ENCODE assay signal across 31 cellular contexts in genomic region chr6:6940031-6940664, GRCh38.
"Had no signal": no experiment of that assay in that cellular context is flagged by ENCODE, and none has a peak within 500 bp of the region (broad histone marks: within the 10 kb centered on the region; RNA-seq: fewer than 3 reads in every experiment).

No MANE protein-coding gene starts in this region.

- FAIRE-seq: astrocyte, bronchial epithelial cell had no signal

- H3K9me3 Mint-ChIP-seq: activated B cell treated with CpG ODN at 0.5 μM for 24 hours; activated CD8-positive, alpha-beta T cell treated with anti-CD3 and anti-CD28 coated beads for 36 hours; activated T-cell treated with anti-CD3 and anti-CD28 coated beads, Interleukin-2, amount 50 U/mL, for 4 hours; activated T-helper 17 cell treated with anti-CD3 and anti-CD28 coated beads, Interleukin-2, amount 50 U/mL, for 72 hours; central memory CD8-positive, alpha-beta T cell; dendritic cell treated with granulocyte-macrophage colony-stimulating factor and Interleukin-4, amounts not matched to agents 40 ng/mL and 50 ng/mL, for 4 days; endodermal cell had no signal

- H3K27ac Mint-ChIP-seq: activated B cell treated with CpG ODN at 0.5 μM for 24 hours; activated CD8-positive, alpha-beta T cell treated with anti-CD3 and anti-CD28 coated beads for 36 hours; activated naive CD8-positive, alpha-beta T cell; activated T-helper 17 cell treated with anti-CD3 and anti-CD28 coated beads, Interleukin-2, amount 50 U/mL, for 72 hours; endodermal cell had no signal

- H3K4me1 ChIP-seq: foreskin keratinocyte had no signal

- H3K9me3 ChIP-seq: esophagus muscularis mucosa, gastrocnemius medialis had no signal

- H3K4me1 Mint-ChIP-seq: activated T-helper 17 cell treated with anti-CD3 and anti-CD28 coated beads, Interleukin-2, amount 50 U/mL, for 72 hours; endodermal cell had no signal

- H3K4me3 Mint-ChIP-seq: activated B cell treated with CpG ODN at 0.5 μM for 24 hours; activated CD8-positive, alpha-beta T cell treated with anti-CD3 and anti-CD28 coated beads for 36 hours; activated naive CD8-positive, alpha-beta T cell; activated T-cell treated with anti-CD3 and anti-CD28 coated beads, Interleukin-2, amount 50 U/mL, for 4 hours; activated T-helper 17 cell treated with anti-CD3 and anti-CD28 coated beads, Interleukin-2, amount 50 U/mL, for 72 hours; central memory CD8-positive, alpha-beta T cell; dendritic cell treated with granulocyte-macrophage colony-stimulating factor and Interleukin-4, amounts not matched to agents 40 ng/mL and 50 ng/mL, for 4 days; endodermal cell had no signal

- H3K27ac ChIP-seq: brain microvascular endothelial cell, coronary artery, dorsolateral prefrontal cortex, esophagus muscularis mucosa, foreskin keratinocyte, gastrocnemius medialis, VCaP had no signal

- H3K36me3 Mint-ChIP-seq: activated naive CD8-positive, alpha-beta T cell had no signal

- H3K4me3 ChIP-seq: coronary artery, dorsolateral prefrontal cortex, esophagus muscularis mucosa, gastrocnemius medialis had no signal

- H3K27me3 Mint-ChIP-seq: activated CD8-positive, alpha-beta T cell treated with anti-CD3 and anti-CD28 coated beads for 36 hours; activated naive CD8-positive, alpha-beta T cell; activated T-helper 17 cell treated with anti-CD3 and anti-CD28 coated beads, Interleukin-2, amount 50 U/mL, for 72 hours; dendritic cell treated with granulocyte-macrophage colony-stimulating factor and Interleukin-4, amounts not matched to agents 40 ng/mL and 50 ng/mL, for 4 days had no signal

- ATAC-seq: activated CD4-positive, CD25-positive, alpha-beta regulatory T cell treated with anti-CD3 and anti-CD28 coated beads, Interleukin-2, amount 50 U/mL, for 24 hours; activated CD8-positive, alpha-beta T cell treated with anti-CD3 and anti-CD28 coated beads for 36 hours; activated T-cell treated with anti-CD3 and anti-CD28 coated beads, Interleukin-2, amount 50 U/mL, for 4 hours; activated T-helper 17 cell treated with anti-CD3 and anti-CD28 coated beads, Interleukin-2, amount 50 U/mL, for 72 hours; foreskin keratinocyte; gastrocnemius medialis had no signal

- DNase-seq: activated B cell treated with CpG ODN at 0.5 μM for 24 hours; activated CD4-positive, alpha-beta T cell treated with anti-CD3 and anti-CD28 coated beads for 48 hours; activated CD4-positive, alpha-beta T cell treated with anti-CD3 and anti-CD28 coated beads, Interleukin-2, amount 50 U/mL, for 1 hour; activated CD4-positive, alpha-beta T cell treated with anti-CD3 and anti-CD28 coated beads, Interleukin-2, amount 50 U/mL, for 48 hours; activated CD8-positive, alpha-beta memory T cell treated with anti-CD3 and anti-CD28 coated beads for 24 hours; activated CD8-positive, alpha-beta T cell treated with anti-CD3 and anti-CD28 coated beads for 36 hours; activated effector memory CD4-positive, alpha-beta T cell treated with Interleukin-2 at 50 U/mL for 16 hours; activated gamma-delta T cell treated with Interleukin-2 at 50 U/mL for 16 hours; activated naive CD4-positive, alpha-beta T cell treated with anti-CD3 and anti-CD28 coated beads, Interleukin-2, amount 50 U/mL, for 16 hours; activated naive CD4-positive, alpha-beta T cell treated with Interleukin-2 at 50 U/mL for 16 hours; activated T-cell treated with anti-CD3 and anti-CD28 coated beads, Interleukin-2, amount 50 U/mL, for 4 hours; amniotic stem cell; anterior cingulate cortex; brain microvascular endothelial cell; dorsolateral prefrontal cortex; effector memory CD4-positive, alpha-beta T cell; endodermal cell; foreskin keratinocyte; gastrocnemius medialis; glutamatergic neuron; T-helper 2 cell had no signal

- H3K27me3 ChIP-seq: brain microvascular endothelial cell, dorsolateral prefrontal cortex, esophagus muscularis mucosa, foreskin keratinocyte, gastrocnemius medialis had no signal

- H3K36me3 ChIP-seq: brain microvascular endothelial cell, esophagus muscularis mucosa, gastrocnemius medialis had no signal
